Comparison of ENCODE assay signal across 8 cellular contexts in the genomic region with DNA sequence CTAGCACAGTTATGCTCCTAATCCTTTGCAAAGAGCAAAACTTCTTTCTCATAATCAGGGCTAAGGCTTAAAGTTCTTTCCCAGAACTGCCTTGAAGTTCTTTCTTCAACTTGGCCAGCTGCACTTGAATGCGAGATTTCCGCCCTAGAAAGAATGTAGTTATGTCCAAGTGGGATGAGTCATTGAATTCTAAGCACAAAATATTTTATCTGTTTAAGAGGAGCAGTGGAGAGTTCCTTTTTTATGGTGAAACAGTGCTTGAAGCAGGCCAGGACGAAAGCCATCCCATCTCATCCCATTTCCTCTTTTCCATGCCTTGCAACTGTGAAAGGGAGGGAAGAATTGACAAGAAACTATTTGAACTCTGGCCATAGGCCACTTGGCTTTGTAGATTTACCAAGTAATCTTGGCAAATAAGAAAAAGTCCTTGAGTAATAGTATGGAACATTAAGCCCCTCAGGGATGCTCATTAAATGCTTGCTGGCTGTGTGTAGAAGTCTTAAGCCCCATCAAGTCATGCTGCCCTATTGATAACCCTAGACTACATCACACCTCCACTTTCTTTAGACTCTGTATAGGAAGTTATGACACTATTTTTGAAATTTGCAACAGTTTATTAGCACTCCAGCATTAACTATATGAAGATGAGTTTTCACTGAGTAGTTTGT.
DNase-seq lines count a peak whose midpoint lies in the region; ATAC-seq and TF ChIP-seq lines count a peak whose summit lies in the region.

No MANE protein-coding gene starts in this region.

- no peaks in the 10 kb centered on the region for H3K4me1 Mint-ChIP-seq in T-cell

- 4% methylated on average over 3 of the region's 3 CpGs for WGBS in smooth muscle cell (ENCODE audit: low lambda C conversion rate)

- ATAC-seq in left ventricle myocardium superior = peak; percentile 94
- no peak for ATAC-seq in GM18909 (IDR thresholded peaks at IDR 0.05; ENCODE audit: poor library complexity, unreplicated experiment)
- no peak for ATAC-seq in T-cell (replicated peaks in 1 of 4)

- intact Hi-C loops in left ventricle myocardium superior (cut with micrococcal nuclease) = no loop called here

- H3K27me3 ChIP-seq in adipocyte (replicated peaks; ENCODE audit: control insufficient read depth, insufficient read depth, low read length) (no peaks in the 10 kb centered on the region), smooth muscle cell (ENCODE audit: low read depth) (no peaks in the 10 kb centered on the region)

- H3K9ac ChIP-seq in adipocyte (ENCODE audit: low read length) = peak overlapping the region; percentile 53
- no peak overlapping the region for H3K9ac ChIP-seq in smooth muscle cell (ENCODE audit: low read depth)

- TF ChIP-seq CTCF in HFF-Myc (IDR thresholded peaks at IDR 0.05; ENCODE audit: low read depth, low read length, missing control alignments) (no peak), smooth muscle cell (IDR thresholded peaks at IDR 0.05; ENCODE audit: borderline replicate concordance, insufficient read depth, poor library complexity, severe bottlenecking) (no peak)

- no peaks in the 10 kb centered on the region for H4K20me1 ChIP-seq in smooth muscle cell (ENCODE audit: low read depth)

- no peaks in the 10 kb centered on the region for H3K79me2 ChIP-seq in smooth muscle cell (ENCODE audit: low read depth)

- H3K27me3 Mint-ChIP-seq in T-cell = no peaks in the 10 kb centered on the region

- no peak overlapping the region for H3K27ac Mint-ChIP-seq in T-cell

- H3K27ac ChIP-seq in smooth muscle cell (ENCODE audit: low read depth) = peak overlapping the region; percentile 62

- H3K36me3 Mint-ChIP-seq in T-cell = no peaks in the 10 kb centered on the region

- no peaks in the 10 kb centered on the region for H3K9me3 ChIP-seq in adipocyte (ENCODE audit: control insufficient read depth, low read length)
- no peaks in the 10 kb centered on the region for H3K9me3 ChIP-seq in smooth muscle cell (replicated peaks; ENCODE audit: low read depth)

- H3K4me3 Mint-ChIP-seq in T-cell = no peak overlapping the region

- peaks cover 35% of the 10 kb centered on the region for H3F3A ChIP-seq in smooth muscle cell (ENCODE audit: low read depth)

- no peaks in the 10 kb centered on the region for H3K9me3 Mint-ChIP-seq in T-cell

- H3K36me3 ChIP-seq in adipocyte (ENCODE audit: control insufficient read depth, insufficient read depth, low read length, severe bottlenecking) (no peaks in the 10 kb centered on the region), smooth muscle cell (ENCODE audit: low read depth) (no peaks in the 10 kb centered on the region)

- POLR2A ChIA-PET in T-cell (lab: Charles Lee) = no interaction called here

- H3K4me2 ChIP-seq in smooth muscle cell = peak overlapping the region; percentile 44

- CTCF ChIA-PET in T-cell (lab: Charles Lee) = no interaction called here

- no peak overlapping the region for H3K4me3 ChIP-seq in HFF-Myc (replicated peaks; ENCODE audit: low read depth, low read length)
- H3K4me3 ChIP-seq in adipocyte (ENCODE audit: low read length) = peak overlapping the region; percentile 51
- no peak overlapping the region for H3K4me3 ChIP-seq in smooth muscle cell

- DNase-seq in HFF-Myc (ENCODE audit: extremely low read depth, low read depth) (peak; percentile 79), adipocyte (ENCODE audit: low read depth) (peak; percentile 95), left ventricle myocardium superior (no peak), smooth muscle cell (lab: John Stamatoyannopoulos, UW; ENCODE audit: unreplicated experiment) (no peak), NCI-H2196 treated with DMSO at 0.1 percent for 48 hours (lab: John Stamatoyannopoulos, UW; ENCODE audit: unreplicated experiment) (no peak), T-cell (no peak)
- DNase-seq in stimulated activated naive CD4-positive, alpha-beta T cell treated with Interleukin-2 at 50 U/mL for 16 hours (lab: John Stamatoyannopoulos, UW) = no peak

- H2AFZ ChIP-seq in smooth muscle cell (ENCODE audit: low read depth) = no peak overlapping the region

- H3K4me1 ChIP-seq in adipocyte (ENCODE audit: control insufficient read depth, insufficient read depth, low read length) (peaks cover 56% of the 10 kb centered on the region), smooth muscle cell (ENCODE audit: low read depth) (peaks cover 37% of the 10 kb centered on the region)

Comparison
In these comparisons a context has a peak if more than half of its experiments do, and no peak if none do; other contexts are left out.
1. DNase-seq: peak in HFF-Myc (single experiment) and adipocyte (single experiment); none in left ventricle myocardium superior (single experiment), smooth muscle cell (single experiment), NCI-H2196 treated with DMSO at 0.1 percent for 48 hours (single experiment), T-cell (0 of 34) and stimulated activated naive CD4-positive, alpha-beta T cell treated with Interleukin-2 at 50 U/mL for 16 hours (single experiment).